Comparison of ENCODE assay signal across 15 cellular contexts in genomic region chr7:158027646-158028045, GRCh38.
DNase-seq lines count a peak whose midpoint lies in the region; ATAC-seq and TF ChIP-seq lines count a peak whose summit lies in the region.
"Had no signal": no experiment of that assay in that cellular context is flagged by ENCODE, and none has a peak within 500 bp of the region (broad histone marks: within the 10 kb centered on the region; RNA-seq: fewer than 3 reads in every experiment).

No MANE protein-coding gene starts in this region.

- TF ChIP-seq POLR2A in stomach (IDR thresholded peaks at IDR 0.05), result no peak

- H3K9me3 Mint-ChIP-seq in nephron progenitor cell, result peaks cover 4% of the 10 kb centered on the region

- no peak for TF ChIP-seq CTCF in right atrium auricular region (IDR thresholded peaks at IDR 0.05)
- no peak for TF ChIP-seq CTCF in VCaP (conservative IDR thresholded peaks at IDR 0.05)
- no peak for TF ChIP-seq CTCF in nephron progenitor cell (IDR thresholded peaks at IDR 0.05)
- TF ChIP-seq CTCF in stomach (IDR thresholded peaks at IDR 0.05), result no peak
- TF ChIP-seq CTCF in brain microvascular endothelial cell (IDR thresholded peaks at IDR 0.05; ENCODE audit: low read depth, low read length, missing control alignments), result no peak
- no peak for TF ChIP-seq CTCF in dorsolateral prefrontal cortex (IDR thresholded peaks at IDR 0.05 in 54 of 56, conservative IDR thresholded peaks at IDR 0.05 in 2 of 56; ENCODE audit: low read depth in 1 of 56, partially characterized antibody in 56 of 56)

- H3K27ac ChIP-seq in right atrium auricular region, result no peak overlapping the region
- H3K27ac ChIP-seq in VCaP, result peak overlapping the region; percentile 68
- H3K27ac ChIP-seq in stomach, result peak overlapping the region in 4 of 5 donors; percentile 19 to 75 (median 54)
- H3K27ac ChIP-seq in brain microvascular endothelial cell, result no peak overlapping the region
- no peak overlapping the region for H3K27ac ChIP-seq in dorsolateral prefrontal cortex

- H3K4me1 Mint-ChIP-seq in nephron progenitor cell, result peaks cover 66% of the 10 kb centered on the region
- H3K4me1 Mint-ChIP-seq: CD8-positive, alpha-beta memory T cell had no signal

- H3K4me3 Mint-ChIP-seq in nephron progenitor cell, result no peak overlapping the region
- H3K4me3 Mint-ChIP-seq: CD8-positive, alpha-beta memory T cell had no signal

- intact Hi-C loops in left ventricle myocardium superior (cut with micrococcal nuclease), result no loop called here
- intact Hi-C loops in stomach (cut with DNase I; ENCODE audit: low total_unique reads), result no loop called here
- intact Hi-C loops in dorsolateral prefrontal cortex (cut with DNase I), result no loop called here

- no peak overlapping the region for H3K4me3 ChIP-seq in right atrium auricular region
- H3K4me3 ChIP-seq in stomach, result no peak overlapping the region
- H3K4me3 ChIP-seq in brain microvascular endothelial cell (ENCODE audit: low read depth, low read length), result no peak overlapping the region
- no peak overlapping the region for H3K4me3 ChIP-seq in dorsolateral prefrontal cortex
- H3K4me3 ChIP-seq: HAP-1 had no signal

- in situ Hi-C loops in brain microvascular endothelial cell (cut with HindIII; ENCODE audit: low pct_ligation_motif_present, low sequenced_read_pairs), result no loop called here

- peaks cover 3% of the 10 kb centered on the region for H3K36me3 Mint-ChIP-seq in nephron progenitor cell (ENCODE audit: low read depth)
- H3K36me3 Mint-ChIP-seq: CD8-positive, alpha-beta memory T cell had no signal

- no peaks in the 10 kb centered on the region for H3K9me3 ChIP-seq in right atrium auricular region
- no peaks in the 10 kb centered on the region for H3K9me3 ChIP-seq in stomach
- H3K9me3 ChIP-seq: BE2C, Caco-2, HAP-1 had no signal

- H3K27ac Mint-ChIP-seq in nephron progenitor cell, result peak overlapping the region; percentile 94
- H3K27ac Mint-ChIP-seq: CD8-positive, alpha-beta memory T cell had no signal

- ATAC-seq in left ventricle myocardium superior, result no peak

- H3K27me3 ChIP-seq in right atrium auricular region, result no peaks in the 10 kb centered on the region
- no peaks in the 10 kb centered on the region for H3K27me3 ChIP-seq in stomach
- no peaks in the 10 kb centered on the region for H3K27me3 ChIP-seq in brain microvascular endothelial cell (replicated peaks)
- H3K27me3 ChIP-seq in dorsolateral prefrontal cortex, result peaks cover 0 to 3% (median 0%) of the 10 kb centered on the region in 45 donors
- H3K27me3 ChIP-seq: BE2C had no signal

- no peak for TF ChIP-seq EP300 in stomach (IDR thresholded peaks at IDR 0.05)

- H3K36me3 ChIP-seq in right atrium auricular region (no peaks in the 10 kb centered on the region), stomach (no peaks in the 10 kb centered on the region), brain microvascular endothelial cell (replicated peaks) (no peaks in the 10 kb centered on the region)
- H3K36me3 ChIP-seq: BE2C, HAP-1 had no signal

- peaks cover 16% of the 10 kb centered on the region for H3K27me3 Mint-ChIP-seq in nephron progenitor cell (ENCODE audit: low read depth, poor library complexity)

- WGBS in stomach, 5 donors, result 81 to 92% (median 83%) methylated on average over 6 of the region's 6 CpGs

- DNase-seq in right atrium auricular region (ENCODE audit: low spot score), result peak; percentile 18
- DNase-seq in left ventricle myocardium superior, result no peak
- no peak for DNase-seq in nephron progenitor cell
- DNase-seq in stomach, result peak; percentile 11
- no peak for DNase-seq in brain microvascular endothelial cell
- DNase-seq in dorsolateral prefrontal cortex, result no peak
- DNase-seq in retina, result no peak
- DNase-seq: ACHN; BE2C; CD8-positive, alpha-beta memory T cell; DND-41; GDM1 had no signal

- H3K4me1 ChIP-seq in right atrium auricular region (no peaks in the 10 kb centered on the region), stomach (peaks cover 5 to 31% (median 22%) of the 10 kb centered on the region in 4 donors)
- H3K4me1 ChIP-seq: BE2C, Caco-2, HAP-1 had no signal

Comparison
In these comparisons a context has a peak if more than half of its experiments do, and no peak if none do; other contexts are left out.
1. DNase-seq: peak in right atrium auricular region (single experiment) and stomach (single experiment); none in left ventricle myocardium superior (single experiment), nephron progenitor cell (single experiment), brain microvascular endothelial cell (single experiment), dorsolateral prefrontal cortex (0 of 10) and retina (single experiment).
2. H3K27ac ChIP-seq: peak in VCaP (single experiment) and stomach (4 of 5); none in right atrium auricular region (0 of 2), brain microvascular endothelial cell (single experiment) and dorsolateral prefrontal cortex (0 of 59).